ENCODE assay signal across 15 cellular contexts in the genomic region with DNA sequence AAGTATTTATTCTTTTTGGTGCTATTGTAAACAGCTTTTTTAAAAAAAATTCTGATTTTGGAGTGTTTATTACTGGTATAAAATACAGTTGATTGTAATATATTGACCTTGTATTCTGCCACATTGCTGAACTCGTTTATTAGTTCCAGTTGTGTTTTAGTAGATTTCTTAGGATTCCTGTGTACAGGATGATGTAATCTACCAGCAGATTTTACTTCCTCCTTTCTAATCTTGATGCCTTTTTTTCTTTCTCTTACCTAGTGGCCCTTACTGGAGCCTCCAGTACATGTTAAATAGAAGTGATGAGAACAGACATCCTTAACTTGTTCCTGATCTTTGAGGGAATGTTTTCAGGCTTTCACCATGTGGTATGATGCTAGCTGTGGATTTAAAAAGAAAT.
"Had no signal": no experiment of that assay in that cellular context is flagged by ENCODE, and none has a peak within 500 bp of the region (broad histone marks: within the 10 kb centered on the region; RNA-seq: fewer than 3 reads in every experiment).

No MANE protein-coding gene starts in this region.

- H3K9me3 Mint-ChIP-seq: activated B cell treated with CpG ODN at 0.5 μM for 24 hours; activated naive CD4-positive, alpha-beta T cell treated with anti-CD3 and anti-CD28 coated beads, Interleukin-2, amount 10 ng/mL, durations not matched to agents 7 days and 5 days; activated T-helper 2 cell treated with anti-CD3 and anti-CD28 coated beads, Interferon-gamma antibody, Interleukin-2, Interleukin-4, amounts not matched to agents 10 μg/mL and 5 μg/mL and 100 μg/mL, durations not matched to agents 14 hours and 24 hours and 36 hours; nephron; stimulated activated memory B cell treated with anti-CD40 and anti-IgM and Interleukin-4, amounts not matched to agents 10 μg/mL and 1 μg/mL and 100 μg/mL, for 72 hours had no signal

- H3K27ac Mint-ChIP-seq: activated B cell treated with CpG ODN at 0.5 μM for 24 hours; activated naive CD4-positive, alpha-beta T cell treated with anti-CD3 and anti-CD28 coated beads, Interleukin-2, amount 10 ng/mL, durations not matched to agents 7 days and 5 days; activated T-helper 2 cell treated with anti-CD3 and anti-CD28 coated beads, Interferon-gamma antibody, Interleukin-2, Interleukin-4, amounts not matched to agents 10 μg/mL and 5 μg/mL and 100 μg/mL, durations not matched to agents 14 hours and 24 hours and 36 hours; nephron; stimulated activated memory B cell treated with anti-CD40 and anti-IgM and Interleukin-4, amounts not matched to agents 10 μg/mL and 1 μg/mL and 100 μg/mL, for 72 hours had no signal

- H3K4me3 ChIP-seq: esophagus muscularis mucosa, heart left ventricle, psoas muscle, spleen, tibial nerve had no signal

- H3K36me3 ChIP-seq: brain microvascular endothelial cell, esophagus muscularis mucosa, heart left ventricle, spleen, tibial nerve had no signal

- H3K4me1 Mint-ChIP-seq: activated naive CD4-positive, alpha-beta T cell treated with anti-CD3 and anti-CD28 coated beads, Interleukin-2, amount 10 ng/mL, durations not matched to agents 7 days and 5 days; stimulated activated memory B cell treated with anti-CD40 and anti-IgM and Interleukin-4, amounts not matched to agents 10 μg/mL and 1 μg/mL and 100 μg/mL, for 72 hours had no signal

- H3K36me3 Mint-ChIP-seq: activated naive CD4-positive, alpha-beta T cell treated with anti-CD3 and anti-CD28 coated beads, Interleukin-2, amount 10 ng/mL, durations not matched to agents 7 days and 5 days; stimulated activated memory B cell treated with anti-CD40 and anti-IgM and Interleukin-4, amounts not matched to agents 10 μg/mL and 1 μg/mL and 100 μg/mL, for 72 hours had no signal

- H3K9me3 ChIP-seq: esophagus muscularis mucosa, heart left ventricle, psoas muscle, spleen, tibial nerve had no signal

- H3K27me3 ChIP-seq: brain microvascular endothelial cell, esophagus muscularis mucosa, heart left ventricle, spleen, tibial nerve had no signal

- ATAC-seq: heart left ventricle; left ventricle myocardium superior; psoas muscle; sciatic nerve; stimulated activated memory B cell treated with anti-CD40 and anti-IgM and Interleukin-4, amounts not matched to agents 10 μg/mL and 1 μg/mL and 100 μg/mL, for 72 hours had no signal

- H3K27me3 Mint-ChIP-seq: activated B cell treated with CpG ODN at 0.5 μM for 24 hours had no signal

- DNase-seq: activated B cell treated with CpG ODN at 0.5 μM for 24 hours; activated naive CD4-positive, alpha-beta T cell treated with anti-CD3 and anti-CD28 coated beads, Interleukin-2, amount 10 ng/mL, durations not matched to agents 7 days and 5 days; brain microvascular endothelial cell; heart left ventricle; left ventricle myocardium superior; mesendoderm; psoas muscle; spleen; stimulated activated CD4-positive, alpha-beta T cell treated with anti-CD3 and anti-CD28 coated beads, Interleukin-1b, Interleukin-23, amount 100 ng/mL, for 48 hours had no signal

- H3K4me3 Mint-ChIP-seq: activated B cell treated with CpG ODN at 0.5 μM for 24 hours; activated naive CD4-positive, alpha-beta T cell treated with anti-CD3 and anti-CD28 coated beads, Interleukin-2, amount 10 ng/mL, durations not matched to agents 7 days and 5 days; nephron; stimulated activated memory B cell treated with anti-CD40 and anti-IgM and Interleukin-4, amounts not matched to agents 10 μg/mL and 1 μg/mL and 100 μg/mL, for 72 hours had no signal

- H3K27ac ChIP-seq: brain microvascular endothelial cell, esophagus muscularis mucosa, heart left ventricle, psoas muscle, spleen, tibial nerve had no signal

- H3K4me1 ChIP-seq: heart left ventricle, spleen, tibial nerve had no signal
